15 cellular contexts compared by ENCODE assay signal in genomic region chr4:176052744-176053143, GRCh38. TPM values are rescaled to one million over a fixed set of nuclear protein-coding genes. Genes with fewer than 3 reads are reported as not detected.
DNase-seq lines count a peak whose midpoint lies in the region; ATAC-seq, FAIRE-seq and TF ChIP-seq lines count a peak whose summit lies in the region.
"Had no signal": no experiment of that assay in that cellular context is flagged by ENCODE, and none has a peak within 500 bp of the region (broad histone marks: within the 10 kb centered on the region; RNA-seq: fewer than 3 reads in every experiment).

No MANE protein-coding gene starts in this region.

- no peak overlapping the region for H3K9ac ChIP-seq in K562 (ENCODE audit: insufficient read depth in 1 of 2, low read depth in 2 of 2, low read length in 2 of 2)
- H3K9ac ChIP-seq: neural progenitor cell had no signal

- no peaks in the 10 kb centered on the region for H3K79me2 ChIP-seq in K562 (ENCODE audit: control insufficient read depth, insufficient read depth, low read length)

- FAIRE-seq in K562 (lab: Jason Lieb, UNC), result no peak
- FAIRE-seq: endometrium had no signal

- ATAC-seq in GM18873 (IDR thresholded peaks at IDR 0.05; ENCODE audit: low FRiP score, unreplicated experiment) (peak; percentile 96), GM21717 (IDR thresholded peaks at IDR 0.05; ENCODE audit: unreplicated experiment) (peak; percentile 98), HG03280 (IDR thresholded peaks at IDR 0.05; ENCODE audit: unreplicated experiment) (peak; percentile 82), K562 (no peak), lower lobe of right lung (no peak)

- POLR2A ChIA-PET in K562 (lab: Yijun Ruan, JAX), result no interaction called here

- no peak for DNase-seq in K562 (ENCODE audit: extremely low read depth in 1 of 4, low spot score in 3 of 4)
- no peak for DNase-seq in lower lobe of right lung
- DNase-seq in SW 1271 (lab: John Stamatoyannopoulos, UW), result no peak
- DNase-seq in middle frontal gyrus (ENCODE audit: extremely low spot score, low spot score), result no peak
- no peak for DNase-seq in NCI-H1694 treated with DMSO at 0.1 percent for 48 hours (lab: John Stamatoyannopoulos, UW)
- DNase-seq: activated CD4-positive, alpha-beta T cell treated with anti-CD3 and anti-CD28 coated beads, Interleukin-2, amount 50 U/mL, for 4 hours; NCI-H2029; SHP77; stimulated activated CD4-positive, alpha-beta T cell treated with anti-CD3 and anti-CD28 coated beads, Interleukin-2, amount 100 ng/mL, for 48 hours; thyroid gland had no signal

- no peak overlapping the region for H3K27ac ChIP-seq in K562 (ENCODE audit: extremely low read depth, low read depth, low read length)
- no peak overlapping the region for H3K27ac ChIP-seq in lower lobe of right lung
- H3K27ac ChIP-seq: neural progenitor cell, thyroid gland had no signal

- no peaks in the 10 kb centered on the region for H4K20me1 ChIP-seq in K562 (replicated peaks; ENCODE audit: control insufficient read depth, insufficient read depth, low read length)

- no peaks in the 10 kb centered on the region for H3K9me1 ChIP-seq in K562 (ENCODE audit: control insufficient read depth, insufficient read depth, low read length)

- BruUV-seq in K562 (replicated peaks; lab: Mats Ljungman, UMichigan), result no TSS peak

- no peak for TF ChIP-seq EP300 in K562 (IDR thresholded peaks at IDR 0.05; ENCODE audit: low read length)

- H3K9me3 ChIP-seq in K562 (replicated peaks; ENCODE audit: control insufficient read depth, insufficient read depth, low read depth, low read length) (no peaks in the 10 kb centered on the region), lower lobe of right lung (no peaks in the 10 kb centered on the region)
- H3K9me3 ChIP-seq: thyroid gland had no signal

- H3K27me3 ChIP-seq in K562 (ENCODE audit: control insufficient read depth in 2 of 2, insufficient read depth in 2 of 2, low read length in 2 of 2) (no peaks in the 10 kb centered on the region), lower lobe of right lung (ENCODE audit: low read depth) (no peaks in the 10 kb centered on the region)
- H3K27me3 ChIP-seq: neural progenitor cell, thyroid gland had no signal

- TF ChIP-seq POLR2A in K562 (conservative IDR thresholded peaks at IDR 0.05), result no peak

- H3K4me1 ChIP-seq in K562 (replicated peaks in 1 of 2; ENCODE audit: control insufficient read depth in 2 of 2, insufficient read depth in 2 of 2, low read length in 2 of 2), result no peaks in the 10 kb centered on the region
- no peaks in the 10 kb centered on the region for H3K4me1 ChIP-seq in lower lobe of right lung
- H3K4me1 ChIP-seq: neural progenitor cell had no signal

- intact Hi-C loops in K562 (cut with micrococcal nuclease) (no loop called here), lower lobe of right lung (cut with DNase I) (no loop called here)

- no peak overlapping the region for H2AFZ ChIP-seq in K562 (ENCODE audit: low read depth, low read length)
- H2AFZ ChIP-seq: neural progenitor cell had no signal

- 3% methylated on average over 6 of the region's 6 CpGs for WGBS in K562 (ENCODE audit: insufficient coverage, low coverage, missing lambda C conversion rate)

- TF ChIP-seq CTCF in K562 (IDR thresholded peaks at IDR 0.05 in 2 of 3, conservative IDR thresholded peaks at IDR 0.05 in 1 of 3; ENCODE audit: insufficient read depth in 2 of 3, low read depth in 1 of 3, low read length in 3 of 3) (no peak), lower lobe of right lung (IDR thresholded peaks at IDR 0.05) (no peak)

- no peak overlapping the region for H3K4me2 ChIP-seq in K562 (ENCODE audit: insufficient read depth, low read length)
- H3K4me2 ChIP-seq: neural progenitor cell had no signal

- H3K36me3 ChIP-seq in K562 (ENCODE audit: control insufficient read depth, insufficient read depth, low read length) (no peaks in the 10 kb centered on the region), lower lobe of right lung (no peaks in the 10 kb centered on the region)
- H3K36me3 ChIP-seq: neural progenitor cell, thyroid gland had no signal

- no peak for TF ChIP-seq RAD21 in K562 (CRISPR knock-in tag; conservative IDR thresholded peaks at IDR 0.05 in 1 of 2, IDR thresholded peaks at IDR 0.05 in 1 of 2)

- in situ Hi-C loops in K562 (cut with MboI), result no loop called here

- no peak overlapping the region for H3K4me3 ChIP-seq in K562
- H3K4me3 ChIP-seq in lower lobe of right lung, result no peak overlapping the region
- H3K4me3 ChIP-seq: neural progenitor cell, thyroid gland had no signal

- CTCF ChIA-PET in K562 (lab: Yijun Ruan, JAX; ENCODE audit: low intra/inter-chr PET ratio), result no interaction called here

TF ChIP-seq in K562, 482 proteins besides CTCF, POLR2A, EP300 and RAD21 (continues in another document):
- TF ChIP-seq TAF7 (tag; IDR thresholded peaks at IDR 0.05), result no peak
- TF ChIP-seq MLLT1 (IDR thresholded peaks at IDR 0.05), result no peak
- no peak for TF ChIP-seq TCF3 (CRISPR knock-in tag; IDR thresholded peaks at IDR 0.05)
- no peak for TF ChIP-seq ZBTB17 (CRISPR knock-in tag; IDR thresholded peaks at IDR 0.05)
- TF ChIP-seq REST (CRISPR knock-in tag; IDR thresholded peaks at IDR 0.05; ENCODE audit: low read depth), result no peak
- peak; percentile 72 for TF ChIP-seq TFE3 (CRISPR knock-in tag; IDR thresholded peaks at IDR 0.05)
- peak; percentile 41 for TF ChIP-seq RAD51 (IDR thresholded peaks at IDR 0.05; ENCODE audit: borderline replicate concordance, low read depth)

RNA-seq across cellular contexts. Expression of gene WDR17, which starts 12.9 kb away (rescaled TPM):
- not detected in 2 replicates for total RNA-seq in K562 (2011; cell fraction: chromatin; rRNA removed; ENCODE audit: low replicate concordance)
- not detected in 2 replicates for total RNA-seq in K562 (2011; cell fraction: nucleolus; rRNA removed)
- not detected in 2 replicates for total RNA-seq in K562 (2011; cell fraction: nucleoplasm; rRNA removed)
- total RNA-seq in K562 (2014; rRNA removed) (not detected in 2 replicates), K562 (2014; rRNA removed; fragmentation: Illumina TruSeq; extraction: Trizol) (not detected in 2 replicates), K562 (2015; rRNA removed; fragmentation: Illumina TruSeq; extraction: Trizol) (0.04 and 0.23 TPM in 2 replicates), K562 (2021) (0.04 TPM in 1 of 2 replicates, not detected in the other), lower lobe of right lung (5.6 TPM)
- polyA plus RNA-seq in K562 (2011; rRNA removed) (0.07 TPM in 1 of 2 replicates, not detected in the other), K562 (2014; fragmentation: Illumina TruSeq; extraction: Trizol) (not detected in 2 replicates), K562 (2014; fragmentation: Nextera tagmentation; extraction: Ambion mirVana) (not detected), K562 (2014; rRNA removed) (not detected in 2 replicates)
- not detected in 2 replicates for polyA plus RNA-seq in K562 (2011; cell fraction: cytosol; rRNA removed)
- not detected in 2 replicates for polyA plus RNA-seq in K562 (2011; cell fraction: nucleus; rRNA removed)
- 0.01 and 0.07 TPM in 2 replicates for polyA plus RNA-seq in K562 (2012)
- polyA minus RNA-seq in K562 (2011; rRNA and poly(A)+ RNA removed), result not detected in 2 replicates
- polyA minus RNA-seq in K562 (2011; cell fraction: cytosol; rRNA and poly(A)+ RNA removed), result not detected in 2 replicates
- polyA minus RNA-seq in K562 (2011; cell fraction: nucleus; rRNA and poly(A)+ RNA removed), result not detected in 2 replicates

Comparison
In these comparisons a context has a peak if more than half of its experiments do, and no peak if none do; other contexts are left out.
1. ATAC-seq: peak in GM18873 (single experiment), GM21717 (single experiment) and HG03280 (single experiment); none in K562 (single experiment) and lower lobe of right lung (0 of 2).